Comparison of ENCODE assay signal across 1 cellular context in genomic region chr2:3243804-3244203, GRCh38.
TF ChIP-seq lines count a peak whose summit lies in the region.

No MANE protein-coding gene starts in this region.

TF ChIP-seq in A549, 52 proteins besides CTCF, POLR2A, EP300 and RAD21 (continued from another document):
- TF ChIP-seq BCL3 (IDR thresholded peaks at IDR 0.05) (no peak), KDM1A (IDR thresholded peaks at IDR 0.05; ENCODE audit: low read depth) (no peak), HES2 (IDR thresholded peaks at IDR 0.05) (no peak)
